ENCODE assay signal across 1 cellular context in genomic region chr1:150261367-150261766, GRCh38.
TF ChIP-seq lines count a peak whose summit lies in the region.

No MANE protein-coding gene starts in this region.

TF ChIP-seq in IMR-90, 13 proteins besides CTCF, POLR2A, EP300 and RAD21:
- TF ChIP-seq USF2 (IDR thresholded peaks at IDR 0.05; ENCODE audit: low read depth, low read length): no peak
- no peak for TF ChIP-seq RCOR1 (IDR thresholded peaks at IDR 0.05; ENCODE audit: insufficient replicate concordance, low read length)
- TF ChIP-seq BHLHE40 (IDR thresholded peaks at IDR 0.05; ENCODE audit: low read depth, low read length): no peak
- no peak for TF ChIP-seq MXI1 (IDR thresholded peaks at IDR 0.05; ENCODE audit: borderline replicate concordance, low read depth, low read length)
- TF ChIP-seq ELK1 (IDR thresholded peaks at IDR 0.05; ENCODE audit: borderline replicate concordance, low read depth, low read length): no peak
- TF ChIP-seq RFX5 (IDR thresholded peaks at IDR 0.05; ENCODE audit: low read depth, low read length): no peak
- no peak for TF ChIP-seq MAFK (IDR thresholded peaks at IDR 0.05; ENCODE audit: low read depth, low read length)
- no peak for TF ChIP-seq SMC3 (IDR thresholded peaks at IDR 0.05; ENCODE audit: low read depth, low read length)
- TF ChIP-seq CHD1 (IDR thresholded peaks at IDR 0.05; ENCODE audit: low read depth, low read length): no peak
- no peak for TF ChIP-seq CEBPB (IDR thresholded peaks at IDR 0.05; ENCODE audit: low read depth, low read length)
- no peak for TF ChIP-seq FOS (IDR thresholded peaks at IDR 0.05; ENCODE audit: low read depth, low read length)
- TF ChIP-seq MAZ (IDR thresholded peaks at IDR 0.05; ENCODE audit: borderline replicate concordance, low read depth, low read length): no peak
- TF ChIP-seq NFE2L2 (IDR thresholded peaks at IDR 0.05; ENCODE audit: low read depth, low read length): no peak
